20 cellular contexts compared by ENCODE assay signal in genomic region chr4:97836662-97837061, GRCh38.
"Had no signal": no experiment of that assay in that cellular context is flagged by ENCODE, and none has a peak within 500 bp of the region (broad histone marks: within the 10 kb centered on the region; RNA-seq: fewer than 3 reads in every experiment).

No MANE protein-coding gene starts in this region.

- FAIRE-seq: HepG2 had no signal

- H3K9ac ChIP-seq: KMS-11, SK-N-SH had no signal

- H3K27ac ChIP-seq: KMS-11, RWPE1 had no signal

- DNase-seq: IMR-90, Kasumi-1, MM.1S, NCI-H1092 treated with DMSO at 0.1 percent for 48 hours, NCI-H1436, NCI-H1694, NCI-H187 treated with DMSO at 0.1 percent for 48 hours, NCI-H2029 treated with DMSO at 0.1 percent for 48 hours, NCI-H2171 treated with DMSO at 0.1 percent for 48 hours, NCI-H345, NCI-H446 treated with DMSO at 0.1 percent for 48 hours, NCI-H510A treated with DMSO at 0.1 percent for 48 hours, NCI-H526 treated with DMSO at 0.1 percent for 48 hours, NCI-H748 treated with DMSO at 0.1 percent for 48 hours, SHP77, SK-N-SH, SW 1271 had no signal

- ATAC-seq: HepG2 had no signal

- H3K9me3 ChIP-seq: SK-N-SH had no signal
